In the genomic region with DNA sequence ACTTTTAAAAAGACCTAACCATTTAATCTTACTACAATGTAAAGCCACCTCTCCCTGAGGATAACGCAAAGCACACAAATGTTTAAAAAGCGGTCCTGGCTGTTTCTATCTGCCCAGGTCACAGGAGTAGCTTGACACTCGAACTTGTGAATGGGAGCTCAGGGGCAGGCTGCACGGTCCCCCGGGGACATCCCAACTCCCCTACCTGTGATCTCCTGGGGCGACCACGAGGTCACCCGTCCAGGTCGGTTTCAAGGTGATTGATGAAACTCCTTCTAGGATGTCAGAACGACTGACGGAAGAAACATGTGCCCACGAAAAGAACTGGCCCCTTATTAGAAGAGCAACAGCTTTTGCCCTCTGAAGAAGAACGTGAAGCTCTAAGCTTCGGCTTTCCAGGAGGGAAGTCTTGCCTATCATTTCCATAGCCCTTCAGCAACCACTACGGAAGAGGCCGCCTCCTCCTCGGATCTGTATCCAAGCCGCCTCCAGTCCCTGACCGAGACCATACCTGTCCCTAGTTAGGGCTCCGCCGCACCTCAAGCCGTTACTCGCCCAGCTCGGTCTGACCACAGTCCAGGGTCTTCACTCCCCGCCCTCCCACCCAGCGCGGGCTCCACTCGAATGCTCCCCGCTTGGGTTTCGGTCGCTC, we compare ENCODE assay signal across 8 cellular contexts. TPM values are rescaled to one million over a fixed set of nuclear protein-coding genes. Genes with fewer than 3 reads are reported as not detected.
DNase-seq lines count a peak whose midpoint lies in the region; ATAC-seq, FAIRE-seq and TF ChIP-seq lines count a peak whose summit lies in the region.

No MANE protein-coding gene starts in this region.

- TF ChIP-seq POLR2A in body of pancreas (IDR thresholded peaks at IDR 0.05) = no peak

- CTCF ChIA-PET in Panc1 (lab: Charles Lee) = no interaction called here

- H3K27me3 ChIP-seq in Panc1 (ENCODE audit: control insufficient read depth, insufficient read depth, low read length) = peaks cover 3% of the 10 kb centered on the region; the same call in 1 of the 2 replicates
- no peaks in the 10 kb centered on the region for H3K27me3 ChIP-seq in body of pancreas

- peak; percentile 22 for ATAC-seq in GM19455 (IDR thresholded peaks at IDR 0.05; ENCODE audit: unreplicated experiment)
- ATAC-seq in Panc1 = peak; percentile 26; the same call in 1 of the 2 replicates
- ATAC-seq in body of pancreas = no peak
- peak; percentile 15 for ATAC-seq in left lobe of liver
- no peak for ATAC-seq in stimulated activated naive CD8-positive, alpha-beta T cell treated with anti-CD3 and anti-CD28 coated beads, Interleukin-15, Interleukin-2, amounts not matched to agents 100 U/mL and 50 U/mL, for 24 hours

- H3K27ac ChIP-seq in Panc1 (ENCODE audit: low read length) = peak overlapping the region; percentile 98
- peak overlapping the region; percentile 86 to 98 (median 94) for H3K27ac ChIP-seq in body of pancreas

- FAIRE-seq in RCC 7860 (lab: Jason Lieb, UNC) = no peak

- DNase-seq in A172 (ENCODE audit: low spot score) (peak; percentile 46), Panc1 (ENCODE audit: low read depth, low spot score) (no peak), body of pancreas (peak in 3 of 4 donors; percentile 8 to 26 (median 13)), left lobe of liver (ENCODE audit: low spot score) (peak; percentile 46), NCI-H1105 treated with DMSO at 0.1 percent for 48 hours (lab: John Stamatoyannopoulos, UW) (no peak), RCC 7860 (ENCODE audit: low spot score) (no peak)
- peak; percentile 24 for DNase-seq in stimulated activated naive CD8-positive, alpha-beta T cell treated with anti-CD3 and anti-CD28 coated beads, Interleukin-15, Interleukin-2, amounts not matched to agents 100 U/mL and 50 U/mL, for 24 hours

- intact Hi-C loops in Panc1 (cut with micrococcal nuclease; ENCODE audit: unreplicated experiment) = no loop called here
- intact Hi-C loops in body of pancreas (cut with DNase I) = no loop called here

- POLR2A ChIA-PET in Panc1 (lab: Charles Lee) = interaction anchor here (0.5 to 0.6 kb wide), 4 partner anchors 25 to 1507 kb away, joined by 3 to 5 read pairs (median 4); no protein-coding TSS in a partner anchor

- H3K36me3 ChIP-seq in Panc1 (ENCODE audit: control insufficient read depth, insufficient read depth, low read length) (peaks cover 26% of the 10 kb centered on the region), body of pancreas (replicated peaks in 1 of 2; ENCODE audit: insufficient read depth in 1 of 2, low read depth in 2 of 2) (peaks cover 5 to 7% of the 10 kb centered on the region in 2 donors)

- 0 out of 2 replicates have a peak, but pooled peaks cover 3% of the 10 kb centered on the region for H3K4me1 ChIP-seq in Panc1 (ENCODE audit: control insufficient read depth, insufficient read depth, low read length)
- H3K4me1 ChIP-seq in body of pancreas = peaks cover 7% of the 10 kb centered on the region

- WGBS in body of pancreas, 2 donors = 0% methylated on average over 5 to 26 of the region's 31 CpGs

- TF ChIP-seq CTCF in Panc1 (IDR thresholded peaks at IDR 0.05) (no peak), body of pancreas (IDR thresholded peaks at IDR 0.05) (no peak)

- BruUV-seq in Panc1 (replicated peaks; lab: Mats Ljungman, UMichigan) = no TSS peak

- H3K4me3 ChIP-seq in Panc1 (ENCODE audit: low read depth in 2 of 2, low read length in 2 of 2) (peak overlapping the region; percentile 75 to 99), body of pancreas (peak overlapping the region; percentile 42 to 87)

- no peaks in the 10 kb centered on the region for H3K9me3 ChIP-seq in Panc1 (ENCODE audit: control insufficient read depth, insufficient read depth, low read depth, low read length)
- H3K9me3 ChIP-seq in body of pancreas = no peaks in the 10 kb centered on the region

- in situ Hi-C loops in Panc1 (cut with HindIII; ENCODE audit: low pct_unique_long_range_greater_than_20kb, low sequenced_read_pairs) = no loop called here

RNA-seq across cellular contexts. Expression of a gene that starts 0.4 kb away (rescaled TPM):
- 185 and 287 TPM in 2 replicates for total RNA-seq in A172 (2014; rRNA removed; shearing (Covaris generic))
- 245 TPM for total RNA-seq in Panc1 (2021; ENCODE audit: unreplicated experiment)
- polyA plus RNA-seq in Panc1 (2012; ENCODE audit: insufficient read length) = 209 TPM
- total RNA-seq in body of pancreas = 10 to 100 TPM in 1 of 2 donors, 1 to 10 TPM in 1; 5.9 to 11.7 TPM
- 46.6 TPM for total RNA-seq in left lobe of liver

Comparison
In these comparisons a context has a peak if more than half of its experiments do, and no peak if none do; other contexts are left out.
1. DNase-seq: peak in A172 (single experiment), body of pancreas (3 of 4), left lobe of liver (single experiment) and stimulated activated naive CD8-positive, alpha-beta T cell treated with anti-CD3 and anti-CD28 coated beads, Interleukin-15, Interleukin-2, amounts not matched to agents 100 U/mL and 50 U/mL, for 24 hours (single experiment); none in Panc1 (single experiment), NCI-H1105 treated with DMSO at 0.1 percent for 48 hours (single experiment) and RCC 7860 (single experiment).
2. ATAC-seq: peak in GM19455 (single experiment), Panc1 (single experiment) and left lobe of liver (single experiment); none in body of pancreas (single experiment) and stimulated activated naive CD8-positive, alpha-beta T cell treated with anti-CD3 and anti-CD28 coated beads, Interleukin-15, Interleukin-2, amounts not matched to agents 100 U/mL and 50 U/mL, for 24 hours (single experiment).